ENCODE assay signal across 8 cellular contexts in the genomic region with DNA sequence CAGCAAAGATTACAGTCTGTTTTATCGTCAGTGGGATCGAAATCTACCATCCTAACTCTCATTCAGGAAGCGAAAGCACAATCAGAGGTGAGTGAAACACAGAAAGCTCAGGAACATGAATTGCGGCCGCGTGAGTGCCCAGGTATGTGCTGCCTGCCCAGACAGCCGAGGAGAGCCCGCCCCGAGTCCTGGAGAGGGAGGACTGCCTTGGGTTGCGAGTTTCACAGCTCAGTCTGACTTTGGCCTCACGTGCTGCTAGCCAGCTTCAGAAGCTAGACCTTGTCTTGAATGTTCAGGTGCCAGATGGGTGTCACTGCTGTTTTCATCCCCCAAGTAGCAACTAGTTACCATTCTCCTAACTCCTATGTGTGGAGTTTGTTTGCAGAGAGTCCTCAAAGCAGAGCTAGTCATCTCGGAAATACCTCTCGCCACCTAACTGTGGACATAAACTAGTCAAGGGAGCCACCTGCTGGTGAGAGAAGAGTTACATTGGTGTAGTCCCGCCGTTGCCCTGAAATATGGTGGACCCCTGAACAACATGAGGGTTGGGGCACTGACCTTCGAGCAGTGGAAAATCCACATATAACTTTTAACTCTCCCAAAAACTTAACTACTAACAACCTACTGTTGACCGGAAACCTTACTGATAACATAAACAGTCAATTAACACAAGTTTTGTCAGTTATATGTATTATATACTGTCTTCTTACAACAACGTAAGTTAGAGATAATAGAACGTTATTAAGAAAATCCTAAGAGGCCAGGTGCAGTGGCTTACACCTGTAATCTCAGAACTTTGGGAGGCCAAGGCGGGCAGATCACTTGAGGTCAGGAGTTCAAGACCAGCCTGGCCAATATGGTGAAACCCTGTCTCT.
DNase-seq lines count a peak whose midpoint lies in the region; ATAC-seq and TF ChIP-seq lines count a peak whose summit lies in the region.

No MANE protein-coding gene starts in this region.

- DNase-seq in DMS79 treated with DMSO at 0.1 percent for 48 hours (lab: John Stamatoyannopoulos, UW) (peak; percentile 32), DMS79 (lab: John Stamatoyannopoulos, UW) (no peak), NCI-H1436 (lab: John Stamatoyannopoulos, UW) (peak; percentile 68), adipocyte (ENCODE audit: low read depth) (peak; percentile 81), right atrium auricular region (ENCODE audit: low spot score) (peak; percentile 72), gastrocnemius medialis (peak; percentile 54 to 58)

- in situ Hi-C loops in gastrocnemius medialis (cut with MboI; ENCODE audit: low sequenced_read_pairs in 4 of 4), result loop anchor here (5.0 to 25.0 kb wide), 4 partner anchors 268 to 508 kb away; no protein-coding TSS in a partner anchor

- no peaks in the 10 kb centered on the region for H3K36me3 ChIP-seq in SU-DHL-6 (ENCODE audit: low read length)
- H3K36me3 ChIP-seq in adipocyte (ENCODE audit: control insufficient read depth, insufficient read depth, low read length, severe bottlenecking), result peaks cover 47% of the 10 kb centered on the region
- H3K36me3 ChIP-seq in right atrium auricular region, result peaks cover 38% of the 10 kb centered on the region
- H3K36me3 ChIP-seq in gastrocnemius medialis, result no peaks in the 10 kb centered on the region

- H3K9me3 ChIP-seq in SU-DHL-6 (ENCODE audit: insufficient read depth, low read length) (no peaks in the 10 kb centered on the region), adipocyte (ENCODE audit: control insufficient read depth, low read length) (no peaks in the 10 kb centered on the region), right atrium auricular region (no peaks in the 10 kb centered on the region), gastrocnemius medialis (no peaks in the 10 kb centered on the region)

- H3K4me2 ChIP-seq in SU-DHL-6 (ENCODE audit: low read depth, low read length, poor library complexity, severe bottlenecking), result no peak overlapping the region

- H3K4me1 ChIP-seq in adipocyte (ENCODE audit: control insufficient read depth, insufficient read depth, low read length) (peaks cover 15% of the 10 kb centered on the region), right atrium auricular region (peaks cover 0 to 9% of the 10 kb centered on the region in 2 donors), gastrocnemius medialis (peaks cover 15 to 17% of the 10 kb centered on the region in 2 donors)

- intact Hi-C loops in gastrocnemius medialis (cut with DNase I; ENCODE audit: low total_unique reads), result loop anchor here (1.0 to 5.0 kb wide), 3 partner anchors 268 to 561 kb away; a partner anchor contains a TSS

- H3K9ac ChIP-seq in SU-DHL-6 (ENCODE audit: low read length) (no peak overlapping the region), adipocyte (ENCODE audit: low read length) (no peak overlapping the region)

- H3F3A ChIP-seq in SU-DHL-6 (ENCODE audit: insufficient read depth), result no peaks in the 10 kb centered on the region

- H3K27ac ChIP-seq in SU-DHL-6 (ENCODE audit: low read depth, low read length), result no peak overlapping the region
- no peak overlapping the region for H3K27ac ChIP-seq in right atrium auricular region
- H3K27ac ChIP-seq in gastrocnemius medialis, result no peak overlapping the region

- H3K4me3 ChIP-seq in SU-DHL-6 (ENCODE audit: insufficient read depth, low read length, poor library complexity, severe bottlenecking) (no peak overlapping the region), adipocyte (ENCODE audit: low read length) (no peak overlapping the region), right atrium auricular region (no peak overlapping the region), gastrocnemius medialis (no peak overlapping the region)

- ATAC-seq in HG02885 (IDR thresholded peaks at IDR 0.05; ENCODE audit: poor library complexity, unreplicated experiment), result peak; percentile 96
- peak; percentile 72 to 90 for ATAC-seq in gastrocnemius medialis

- H3K27me3 ChIP-seq in SU-DHL-6 (ENCODE audit: low read length) (no peaks in the 10 kb centered on the region), adipocyte (replicated peaks; ENCODE audit: control insufficient read depth, insufficient read depth, low read length) (no peaks in the 10 kb centered on the region), right atrium auricular region (no peaks in the 10 kb centered on the region), gastrocnemius medialis (no peaks in the 10 kb centered on the region)

- no peak overlapping the region for H2AFZ ChIP-seq in SU-DHL-6 (ENCODE audit: low read depth, low read length, severe bottlenecking)

- peak; percentile 77 for TF ChIP-seq CTCF in SU-DHL-6 (IDR thresholded peaks at IDR 0.05; ENCODE audit: insufficient read depth, low read length, poor library complexity, severe bottlenecking)
- TF ChIP-seq CTCF in right atrium auricular region (IDR thresholded peaks at IDR 0.05), result peak; percentile 54 to 79
- peak; percentile 64 to 77 (median 76) for TF ChIP-seq CTCF in gastrocnemius medialis (IDR thresholded peaks at IDR 0.05 in 4 of 5, conservative IDR thresholded peaks at IDR 0.05 in 1 of 5)

- H4K20me1 ChIP-seq in SU-DHL-6 (ENCODE audit: low read depth, low read length), result no peaks in the 10 kb centered on the region

- no peaks in the 10 kb centered on the region for H3K9me2 ChIP-seq in SU-DHL-6 (replicated peaks; ENCODE audit: insufficient read depth, low read length)

- no peak for TF ChIP-seq POLR2A in gastrocnemius medialis (IDR thresholded peaks at IDR 0.05)

- H3K79me2 ChIP-seq in SU-DHL-6 (ENCODE audit: insufficient read depth, low read length), result no peaks in the 10 kb centered on the region
